Comparison of ENCODE assay signal across 18 cellular contexts in genomic region chr6:157253699-157254098, GRCh38.
DNase-seq lines count a peak whose midpoint lies in the region; ATAC-seq, FAIRE-seq and TF ChIP-seq lines count a peak whose summit lies in the region.
"Had no signal": no experiment of that assay in that cellular context is flagged by ENCODE, and none has a peak within 500 bp of the region (broad histone marks: within the 10 kb centered on the region; RNA-seq: fewer than 3 reads in every experiment).

No MANE protein-coding gene starts in this region.

- POLR2A ChIA-PET in HEK293 (lab: Yijun Ruan, JAX): interaction anchor here (0.6 kb wide), 2 partner anchors 232 to 1702 kb away, joined by 3 to 6 read pairs; no protein-coding TSS in a partner anchor

- DNase-seq in NCI-H2107 (lab: John Stamatoyannopoulos, UW) (peak; percentile 42), kidney (peak; percentile 86), pancreas (peak in 2 of 6 donors; percentile 46 to 47), hypothalamus (lab: John Stamatoyannopoulos, UW) (no peak), omental fat pad (ENCODE audit: low spot score) (no peak), SIG-M5 treated with dmso at 0.1 percent for 504 hours (lab: John Stamatoyannopoulos, UW; ENCODE audit: unreplicated experiment) (no peak)
- DNase-seq: Caco-2; CD8-positive, alpha-beta memory T cell; DND-41; GDM1; HCEC 1CT had no signal

- H3K27me3 ChIP-seq in pancreas: no peaks in the 10 kb centered on the region
- H3K27me3 ChIP-seq: BLaER1 had no signal

- H3K4me1 ChIP-seq in HEK293 (ENCODE audit: control insufficient read depth, insufficient read depth, low read length) (no peaks in the 10 kb centered on the region), kidney (ENCODE audit: control insufficient read depth in 1 of 2, insufficient read depth in 1 of 2, low read depth in 1 of 2, low read length in 2 of 2) (peaks cover 0 to 3% of the 10 kb centered on the region in 2 donors), pancreas (no peaks in the 10 kb centered on the region)
- H3K4me1 ChIP-seq: BLaER1, Caco-2 had no signal

- FAIRE-seq in kidney (lab: Jason Lieb, UNC) (no peak), pancreas (lab: Jason Lieb, UNC) (no peak)
- FAIRE-seq: GM12892, GM19239, HTR-8/SVneo had no signal

- H3K27ac ChIP-seq in HEK293 (ENCODE audit: extremely low read depth, low read depth, low read length) (no peak overlapping the region), kidney (ENCODE audit: low read depth in 2 of 2, low read length in 2 of 2) (no peak overlapping the region), pancreas (peak overlapping the region in 3 of 4 donors; percentile 11 to 51 (median 30))
- H3K27ac ChIP-seq: 22Rv1, BLaER1 had no signal

- H3K9me3 ChIP-seq in HEK293 (ENCODE audit: control insufficient read depth, insufficient read depth, low read depth, low read length): no peaks in the 10 kb centered on the region
- no peaks in the 10 kb centered on the region for H3K9me3 ChIP-seq in kidney (ENCODE audit: control insufficient read depth in 1 of 2, low read length in 2 of 2)
- H3K9me3 ChIP-seq in pancreas: no peaks in the 10 kb centered on the region
- H3K9me3 ChIP-seq: Caco-2 had no signal

- no peaks in the 10 kb centered on the region for H3K36me3 ChIP-seq in HEK293 (ENCODE audit: control insufficient read depth in 2 of 2, insufficient read depth in 1 of 2, low read length in 2 of 2)
- H3K36me3 ChIP-seq in kidney (ENCODE audit: control insufficient read depth in 1 of 2, insufficient read depth in 2 of 2, low read length in 2 of 2): no peaks in the 10 kb centered on the region
- H3K36me3 ChIP-seq in pancreas: no peaks in the 10 kb centered on the region
- H3K36me3 ChIP-seq: BLaER1 had no signal

- H3K4me3 ChIP-seq in HEK293 (ENCODE audit: low read depth, low read length): no peak overlapping the region
- no peak overlapping the region for H3K4me3 ChIP-seq in kidney (ENCODE audit: low read length in 2 of 2)
- no peak overlapping the region for H3K4me3 ChIP-seq in pancreas
- H3K4me3 ChIP-seq: BLaER1 had no signal

- 54 to 61% methylated on average over 5 to 7 of the region's 7 CpGs for WGBS in pancreas, 2 donors

- no peak overlapping the region for H3K9ac ChIP-seq in kidney (ENCODE audit: low read length in 2 of 2)
- H3K9ac ChIP-seq: BLaER1 had no signal

- intact Hi-C loops in kidney (cut with DNase I): no loop called here
- intact Hi-C loops in pancreas (cut with DNase I): no loop called here

- CTCF ChIA-PET in HEK293 (lab: Yijun Ruan, JAX): interaction anchor here (0.6 kb wide), 1 partner anchor 359 kb away, joined by 3 read pairs; no protein-coding TSS in a partner anchor

- peak; percentile 60 to 87 (median 84) for ATAC-seq in pancreas
- ATAC-seq in omental fat pad (ENCODE audit: low FRiP score): no peak
- ATAC-seq in GM18519 (IDR thresholded peaks at IDR 0.05; ENCODE audit: low FRiP score, unreplicated experiment): no peak

- TF ChIP-seq CTCF in HEK293 (tag by site-specific recombination; IDR thresholded peaks at IDR 0.05): no peak
- no peak for TF ChIP-seq CTCF in kidney (IDR thresholded peaks at IDR 0.05; ENCODE audit: borderline replicate concordance, extremely low read depth, insufficient read depth)
- no peak for TF ChIP-seq CTCF in pancreas (IDR thresholded peaks at IDR 0.05)
- TF ChIP-seq CTCF in omental fat pad (IDR thresholded peaks at IDR 0.05): no peak

TF ChIP-seq in HEK293, 187 proteins besides CTCF, POLR2A, EP300 and RAD21:
- no peak for TF ChIP-seq OVOL3 (tag by site-specific recombination; IDR thresholded peaks at IDR 0.05)
- peak; percentile 64 for TF ChIP-seq REST (tag by site-specific recombination; IDR thresholded peaks at IDR 0.05)
- no peak for TF ChIP-seq ZNF488 (tag by site-specific recombination; IDR thresholded peaks at IDR 0.05)
- TF ChIP-seq ELK4 (IDR thresholded peaks at IDR 0.05; ENCODE audit: borderline replicate concordance, low read depth, low read length): no peak
- TF ChIP-seq EGR2 (tag by site-specific recombination; IDR thresholded peaks at IDR 0.05; ENCODE audit: low read depth): no peak

Comparison
In these comparisons a context has a peak if more than half of its experiments do, and no peak if none do; other contexts are left out.
1. H3K27ac ChIP-seq: peak in pancreas (3 of 4); none in HEK293 (single experiment) and kidney (0 of 2).
2. DNase-seq: peak in NCI-H2107 (single experiment) and kidney (single experiment); none in hypothalamus (0 of 51), omental fat pad (single experiment) and SIG-M5 treated with dmso at 0.1 percent for 504 hours (single experiment).
3. ATAC-seq: peak in pancreas (4 of 4); none in omental fat pad (single experiment) and GM18519 (single experiment).